6 cellular contexts compared by ENCODE assay signal in the genomic region with DNA sequence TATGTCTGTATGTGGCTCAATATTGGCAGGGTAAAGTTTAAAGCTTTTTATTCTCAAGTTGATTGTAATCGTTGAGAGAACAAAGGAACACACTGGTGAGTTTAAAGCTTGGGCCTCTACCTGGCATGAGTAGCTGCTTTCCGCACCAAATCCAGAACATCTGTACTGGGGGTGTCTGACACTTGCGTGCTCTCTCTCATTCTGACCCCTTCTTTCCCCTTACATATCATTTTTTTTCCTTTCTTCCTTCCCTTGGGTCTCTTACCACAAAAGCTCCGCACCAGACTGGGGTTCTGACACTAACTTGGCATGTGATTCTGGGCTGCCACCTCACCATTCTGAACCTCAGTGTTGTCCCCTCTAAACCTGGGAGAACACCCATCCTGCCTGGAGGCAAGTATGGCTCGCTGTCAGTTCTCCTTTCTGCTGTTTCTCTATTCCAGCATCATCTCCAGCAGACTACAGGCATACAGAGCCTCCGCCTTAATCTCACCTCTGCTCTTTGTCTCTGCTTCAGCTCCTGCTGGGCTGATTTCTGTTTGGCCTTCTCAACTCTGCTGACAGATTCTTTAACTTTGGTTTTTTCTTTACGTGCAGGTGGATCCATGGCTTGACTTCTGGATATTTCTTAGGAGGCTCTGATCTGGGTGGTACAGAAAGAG. TPM values are rescaled to one million over a fixed set of nuclear protein-coding genes. Genes with fewer than 3 reads are reported as not detected.
DNase-seq lines count a peak whose midpoint lies in the region; ATAC-seq and TF ChIP-seq lines count a peak whose summit lies in the region.

No MANE protein-coding gene starts in this region.

- H3K4me1 ChIP-seq in hepatocyte (ENCODE audit: insufficient read depth): peaks cover 8% of the 10 kb centered on the region
- peaks cover 4 to 27% (median 15%) of the 10 kb centered on the region in 4 donors for H3K4me1 ChIP-seq in transverse colon

- H3K4me2 ChIP-seq in hepatocyte: peak overlapping the region; percentile 91

- peaks cover 4% of the 10 kb centered on the region for H3K36me3 Mint-ChIP-seq in T-cell

- peak overlapping the region; percentile 90 to 93 for H3K27ac Mint-ChIP-seq in T-cell

- TF ChIP-seq CTCF in hepatocyte (IDR thresholded peaks at IDR 0.05; ENCODE audit: poor library complexity): no peak
- no peak for TF ChIP-seq CTCF in transverse colon (IDR thresholded peaks at IDR 0.05)

- CTCF ChIA-PET in T-cell (lab: Charles Lee): interaction anchor here in 1 of 2 donors (1.2 to 4.0 kb wide), 2 partner anchors 30 to 49 kb away, joined by 4 to 16 read pairs; partner anchors contain the start of genes C1orf50, P3H1 and ZNF691

- peak overlapping the region; percentile 100 for H3K27ac ChIP-seq in hepatocyte
- peak overlapping the region; percentile 97 to 99 (median 98) for H3K27ac ChIP-seq in transverse colon

- peaks cover 30% of the 10 kb centered on the region for H3K79me2 ChIP-seq in hepatocyte

- H3K36me3 ChIP-seq in hepatocyte (replicated peaks; ENCODE audit: insufficient read depth, low read depth) (no peaks in the 10 kb centered on the region), transverse colon (no peaks in the 10 kb centered on the region)

- WGBS in hepatocyte (ENCODE audit: low lambda C conversion rate, missing lambda C conversion rate): 43% methylated on average over 7 of the region's 7 CpGs
- WGBS in transverse colon (ENCODE audit: low coverage in 1 of 2), 2 donors: 35 to 42% methylated on average over 5 to 7 of the region's 7 CpGs

- no peaks in the 10 kb centered on the region for H3K9me2 ChIP-seq in hepatocyte (replicated peaks; ENCODE audit: insufficient read depth)

- H3K27me3 ChIP-seq in hepatocyte: no peaks in the 10 kb centered on the region
- H3K27me3 ChIP-seq in transverse colon: no peaks in the 10 kb centered on the region

- H3K9me3 Mint-ChIP-seq in T-cell: no peaks in the 10 kb centered on the region

- in situ Hi-C loops in transverse colon (cut with MboI; ENCODE audit: low pct_ligation_motif_present in 1 of 4, low pct_unique_long_range_greater_than_20kb in 1 of 4, low sequenced_read_pairs in 3 of 4): no loop called here

- H3K4me1 Mint-ChIP-seq in T-cell: peaks cover 20 to 39% (median 20%) of the 10 kb centered on the region in 3 donors

- POLR2A ChIA-PET in T-cell (lab: Charles Lee): interaction anchor here (0.6 to 1.7 kb wide), 2 partner anchors 31 to 49 kb away, joined by 4 read pairs; partner anchors contain the start of genes C1orf50 (in 1 of the 2) and P3H1 (in 1 of the 2)

- TF ChIP-seq EP300 in transverse colon (IDR thresholded peaks at IDR 0.05; ENCODE audit: low read depth): no peak

- DNase-seq in DMS153 treated with DMSO at 0.1 percent for 48 hours (lab: John Stamatoyannopoulos, UW; ENCODE audit: unreplicated experiment): peak; percentile 83
- no peak for DNase-seq in DMS153 (lab: John Stamatoyannopoulos, UW)
- peak in 7 of 34 experiments; percentile 2 to 16 (median 3) for DNase-seq in T-cell
- peak; percentile 20 for DNase-seq in hepatocyte (ENCODE audit: low spot score)
- no peak for DNase-seq in transverse colon
- DNase-seq in GM03348 (ENCODE audit: low spot score): no peak

- ATAC-seq in T-cell (replicated peaks in 1 of 4): peak; percentile 0 to 4 (median 1)

- H4K20me1 ChIP-seq in hepatocyte (ENCODE audit: insufficient read depth, poor library complexity, severe bottlenecking): no peaks in the 10 kb centered on the region

- no peak for TF ChIP-seq POLR2A in transverse colon (IDR thresholded peaks at IDR 0.05)

- H3K4me3 ChIP-seq in hepatocyte (peak overlapping the region; percentile 71), transverse colon (peak overlapping the region; percentile 64 to 92 (median 80))

- H3K4me3 Mint-ChIP-seq in T-cell: peak overlapping the region; percentile 78 to 84 (median 83)

- intact Hi-C loops in transverse colon (cut with DNase I; ENCODE audit: low total_unique reads): no loop called here

- no peaks in the 10 kb centered on the region for H3K27me3 Mint-ChIP-seq in T-cell

- H3K9me3 ChIP-seq in hepatocyte (ENCODE audit: low read depth) (no peaks in the 10 kb centered on the region), transverse colon (no peaks in the 10 kb centered on the region)

- peak overlapping the region; percentile 65 for H2AFZ ChIP-seq in hepatocyte

RNA-seq across cellular contexts. Expression of gene ERMAP, which starts 0.9 kb away (rescaled TPM):
- total RNA-seq in T-cell (1 to 10 TPM; 5.7 to 7.6 (median 6.7) TPM), hepatocyte (17.5 and 20.4 TPM in 2 replicates), transverse colon (10 to 100 TPM; 12.5 to 30.7 (median 14.1) TPM)
- polyA plus RNA-seq in hepatocyte: 6.2 and 6.5 TPM in 2 replicates

RNA-seq across cellular contexts. Expression of gene SVBP, which starts 1.1 kb away (rescaled TPM):
- total RNA-seq in T-cell (10 to 100 TPM; 15.8 to 19.7 (median 18.7) TPM), hepatocyte (38.0 and 49.6 TPM in 2 replicates), transverse colon (10 to 100 TPM; 15.3 to 33.3 (median 17.6) TPM)
- 50.6 and 56.8 TPM in 2 replicates for polyA plus RNA-seq in hepatocyte

RNA-seq across cellular contexts. Expression of gene ZNF691, which starts 30.3 kb away (rescaled TPM):
- total RNA-seq in T-cell: 10 to 100 TPM in 3 of 5 donors, 1 to 10 TPM in 2; 4.7 to 14.9 (median 13.0) TPM
- 8.6 and 13.2 TPM in 2 replicates for total RNA-seq in hepatocyte
- polyA plus RNA-seq in hepatocyte: 6.9 and 8.7 TPM in 2 replicates
- total RNA-seq in transverse colon: 10 to 100 TPM in 1 of 4 donors, 1 to 10 TPM in 2, under 1 TPM in 1; 1.00 to 11.3 (median 6.0) TPM

RNA-seq across cellular contexts. Expression of gene TMEM269, which starts 31.3 kb away (rescaled TPM):
- total RNA-seq in T-cell (1 to 10 TPM in 2 of 5 donors, under 1 TPM in 3; 0.20 to 1.7 (median 0.88) TPM), hepatocyte (0.32 and 0.40 TPM in 2 replicates), transverse colon (under 1 TPM in 1 of 4 donors, not detected in 3; 0.37 TPM)
- 0.12 TPM in 1 of 2 replicates, not detected in the other for polyA plus RNA-seq in hepatocyte

RNA-seq across cellular contexts. Expression of gene C1orf50, which starts 49.0 kb away (rescaled TPM):
- total RNA-seq in T-cell (10 to 100 TPM; 12.4 to 15.3 (median 13.9) TPM), hepatocyte (5.7 and 12.6 TPM in 2 replicates), transverse colon (10 to 100 TPM in 1 of 4 donors, 1 to 10 TPM in 3; 4.0 to 81.2 (median 8.1) TPM)
- polyA plus RNA-seq in hepatocyte: 11.9 and 15.2 TPM in 2 replicates

Comparison
In these comparisons a context has a peak if more than half of its experiments do, and no peak if none do; other contexts are left out.
1. DNase-seq: peak in DMS153 treated with DMSO at 0.1 percent for 48 hours (single experiment) and hepatocyte (single experiment); none in DMS153 (single experiment), transverse colon (single experiment) and GM03348 (single experiment).